Comparison of ENCODE assay signal across 1 cellular context in the genomic region with DNA sequence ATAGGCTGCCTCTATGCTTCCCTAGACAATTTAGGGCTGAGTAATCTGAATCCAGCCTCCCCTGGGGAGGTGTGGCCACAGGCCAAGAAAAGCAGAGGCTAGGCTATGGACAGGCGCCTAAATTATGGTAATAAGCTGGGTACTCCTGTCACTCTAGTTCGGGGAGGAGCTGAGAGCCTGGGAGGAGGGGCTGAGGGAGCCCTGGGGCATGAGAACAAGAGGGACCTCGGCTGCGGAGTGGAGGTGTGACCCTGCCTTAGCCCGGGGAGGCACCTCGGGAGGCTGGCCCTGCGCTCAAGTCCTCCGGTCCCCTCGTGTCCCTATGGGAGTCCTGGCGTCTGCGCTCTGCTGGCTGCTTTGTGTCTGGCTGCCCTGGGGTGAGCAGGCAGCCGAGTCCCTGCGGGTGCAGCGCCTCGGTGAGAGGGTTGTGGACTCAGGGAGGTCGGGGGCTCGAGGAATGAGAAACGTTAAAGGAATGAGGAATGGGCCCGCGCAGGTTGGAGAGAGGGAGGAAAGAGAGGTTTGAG.
TF ChIP-seq lines count a peak whose summit lies in the region.

A gene with protein sequence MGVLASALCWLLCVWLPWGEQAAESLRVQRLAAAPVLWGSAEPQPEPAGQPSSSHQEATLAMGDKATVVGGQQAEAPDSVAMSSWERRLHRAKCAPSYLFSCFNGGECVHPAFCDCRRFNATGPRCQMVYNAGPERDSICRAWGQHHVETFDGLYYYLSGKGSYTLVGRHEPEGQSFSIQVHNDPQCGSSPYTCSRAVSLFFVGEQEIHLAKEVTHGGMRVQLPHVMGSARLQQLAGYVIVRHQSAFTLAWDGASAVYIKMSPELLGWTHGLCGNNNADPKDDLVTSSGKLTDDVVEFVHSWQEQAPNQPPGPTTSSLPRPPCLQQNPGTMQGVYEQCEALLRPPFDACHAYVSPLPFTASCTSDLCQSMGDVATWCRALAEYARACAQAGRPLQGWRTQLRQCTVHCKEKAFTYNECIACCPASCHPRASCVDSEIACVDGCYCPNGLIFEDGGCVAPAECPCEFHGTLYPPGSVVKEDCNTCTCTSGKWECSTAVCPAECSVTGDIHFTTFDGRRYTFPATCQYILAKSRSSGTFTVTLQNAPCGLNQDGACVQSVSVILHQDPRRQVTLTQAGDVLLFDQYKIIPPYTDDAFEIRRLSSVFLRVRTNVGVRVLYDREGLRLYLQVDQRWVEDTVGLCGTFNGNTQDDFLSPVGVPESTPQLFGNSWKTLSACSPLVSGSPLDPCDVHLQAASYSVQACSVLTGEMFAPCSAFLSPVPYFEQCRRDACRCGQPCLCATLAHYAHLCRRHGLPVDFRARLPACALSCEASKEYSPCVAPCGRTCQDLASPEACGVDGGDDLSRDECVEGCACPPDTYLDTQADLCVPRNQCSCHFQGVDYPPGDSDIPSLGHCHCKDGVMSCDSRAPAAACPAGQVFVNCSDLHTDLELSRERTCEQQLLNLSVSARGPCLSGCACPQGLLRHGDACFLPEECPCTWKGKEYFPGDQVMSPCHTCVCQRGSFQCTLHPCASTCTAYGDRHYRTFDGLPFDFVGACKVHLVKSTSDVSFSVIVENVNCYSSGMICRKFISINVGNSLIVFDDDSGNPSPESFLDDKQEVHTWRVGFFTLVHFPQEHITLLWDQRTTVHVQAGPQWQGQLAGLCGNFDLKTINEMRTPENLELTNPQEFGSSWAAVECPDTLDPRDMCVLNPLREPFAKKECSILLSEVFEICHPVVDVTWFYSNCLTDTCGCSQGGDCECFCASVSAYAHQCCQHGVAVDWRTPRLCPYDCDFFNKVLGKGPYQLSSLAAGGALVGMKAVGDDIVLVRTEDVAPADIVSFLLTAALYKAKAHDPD (N-terminal part only) (plus strand): TSS at position 209 of the 527 bp plus-strand sequence. CDS start 114 bp downstream, at position 323.

TF ChIP-seq in HEK293, 187 proteins besides CTCF, POLR2A, EP300 and RAD21 (continued from another document and continues in another):
- TF ChIP-seq ZNF518A (tag by site-specific recombination; conservative IDR thresholded peaks at IDR 0.05; ENCODE audit: low read depth): no peak
- peak; percentile 56; the same call in 1 of the 2 replicates for TF ChIP-seq IKZF3 (tag by site-specific recombination; IDR thresholded peaks at IDR 0.05)
- peak; percentile 36 for TF ChIP-seq ZBTB17 (tag by site-specific recombination; IDR thresholded peaks at IDR 0.05)
- peak; percentile 69 for TF ChIP-seq ZNF777 (tag by site-specific recombination; IDR thresholded peaks at IDR 0.05; ENCODE audit: borderline replicate concordance)
- peak; percentile 84 for TF ChIP-seq GLIS1 (tag by site-specific recombination; IDR thresholded peaks at IDR 0.05)
- TF ChIP-seq ZBTB8A (tag by site-specific recombination; IDR thresholded peaks at IDR 0.05): peak; percentile 54
- 0 out of 2 replicates have a peak, but pooled peaks have one; percentile 40 for TF ChIP-seq KLF10 (tag by site-specific recombination; IDR thresholded peaks at IDR 0.05)
- no peak for TF ChIP-seq ZNF174 (tag by site-specific recombination; IDR thresholded peaks at IDR 0.05)
- TF ChIP-seq ZNF629 (tag by site-specific recombination; IDR thresholded peaks at IDR 0.05): peak; percentile 18; the same call in 1 of the 2 replicates
- TF ChIP-seq ZNF544 (tag by site-specific recombination; IDR thresholded peaks at IDR 0.05): no peak
- no peak for TF ChIP-seq ZNF76 (tag by site-specific recombination; IDR thresholded peaks at IDR 0.05; ENCODE audit: borderline replicate concordance, low read depth)
- TF ChIP-seq SP3 (tag by site-specific recombination; IDR thresholded peaks at IDR 0.05): peak; percentile 51
- TF ChIP-seq SP2 (tag by site-specific recombination; IDR thresholded peaks at IDR 0.05): peak; percentile 69
- TF ChIP-seq ZNF350 (tag by site-specific recombination; IDR thresholded peaks at IDR 0.05): no peak
- TF ChIP-seq ZNF639 (tag by site-specific recombination; IDR thresholded peaks at IDR 0.05): no peak
- TF ChIP-seq MYNN (tag by site-specific recombination; IDR thresholded peaks at IDR 0.05; ENCODE audit: borderline replicate concordance): no peak
- peak; percentile 23; the same call in 1 of the 2 replicates for TF ChIP-seq MZF1 (tag by site-specific recombination; IDR thresholded peaks at IDR 0.05; ENCODE audit: borderline replicate concordance)
- TF ChIP-seq ZIC2 (tag by site-specific recombination; IDR thresholded peaks at IDR 0.05): peak; percentile 93
- TF ChIP-seq HOXC10 (CRISPR knock-in tag; IDR thresholded peaks at IDR 0.05): no peak
- TF ChIP-seq ZNF335 (tag by site-specific recombination; conservative IDR thresholded peaks at IDR 0.05): peak; percentile 68
- no peak for TF ChIP-seq REST (tag by site-specific recombination; IDR thresholded peaks at IDR 0.05)
- no peak for TF ChIP-seq YY1 (tag by site-specific recombination; IDR thresholded peaks at IDR 0.05)
- TF ChIP-seq, protein P1, sequence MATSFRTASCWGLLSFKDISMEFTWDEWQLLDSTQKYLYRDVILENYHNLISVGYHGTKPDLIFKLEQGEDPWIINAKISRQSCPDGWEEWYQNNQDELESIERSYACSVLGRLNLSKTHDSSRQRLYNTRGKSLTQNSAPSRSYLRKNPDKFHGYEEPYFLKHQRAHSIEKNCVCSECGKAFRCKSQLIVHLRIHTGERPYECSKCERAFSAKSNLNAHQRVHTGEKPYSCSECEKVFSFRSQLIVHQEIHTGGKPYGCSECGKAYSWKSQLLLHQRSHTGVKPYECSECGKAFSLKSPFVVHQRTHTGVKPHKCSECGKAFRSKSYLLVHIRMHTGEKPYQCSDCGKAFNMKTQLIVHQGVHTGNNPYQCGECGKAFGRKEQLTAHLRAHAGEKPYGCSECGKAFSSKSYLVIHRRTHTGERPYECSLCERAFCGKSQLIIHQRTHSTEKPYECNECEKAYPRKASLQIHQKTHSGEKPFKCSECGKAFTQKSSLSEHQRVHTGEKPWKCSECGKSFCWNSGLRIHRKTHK (tag by site-specific recombination; IDR thresholded peaks at IDR 0.05): no peak
- TF ChIP-seq, protein P2, sequence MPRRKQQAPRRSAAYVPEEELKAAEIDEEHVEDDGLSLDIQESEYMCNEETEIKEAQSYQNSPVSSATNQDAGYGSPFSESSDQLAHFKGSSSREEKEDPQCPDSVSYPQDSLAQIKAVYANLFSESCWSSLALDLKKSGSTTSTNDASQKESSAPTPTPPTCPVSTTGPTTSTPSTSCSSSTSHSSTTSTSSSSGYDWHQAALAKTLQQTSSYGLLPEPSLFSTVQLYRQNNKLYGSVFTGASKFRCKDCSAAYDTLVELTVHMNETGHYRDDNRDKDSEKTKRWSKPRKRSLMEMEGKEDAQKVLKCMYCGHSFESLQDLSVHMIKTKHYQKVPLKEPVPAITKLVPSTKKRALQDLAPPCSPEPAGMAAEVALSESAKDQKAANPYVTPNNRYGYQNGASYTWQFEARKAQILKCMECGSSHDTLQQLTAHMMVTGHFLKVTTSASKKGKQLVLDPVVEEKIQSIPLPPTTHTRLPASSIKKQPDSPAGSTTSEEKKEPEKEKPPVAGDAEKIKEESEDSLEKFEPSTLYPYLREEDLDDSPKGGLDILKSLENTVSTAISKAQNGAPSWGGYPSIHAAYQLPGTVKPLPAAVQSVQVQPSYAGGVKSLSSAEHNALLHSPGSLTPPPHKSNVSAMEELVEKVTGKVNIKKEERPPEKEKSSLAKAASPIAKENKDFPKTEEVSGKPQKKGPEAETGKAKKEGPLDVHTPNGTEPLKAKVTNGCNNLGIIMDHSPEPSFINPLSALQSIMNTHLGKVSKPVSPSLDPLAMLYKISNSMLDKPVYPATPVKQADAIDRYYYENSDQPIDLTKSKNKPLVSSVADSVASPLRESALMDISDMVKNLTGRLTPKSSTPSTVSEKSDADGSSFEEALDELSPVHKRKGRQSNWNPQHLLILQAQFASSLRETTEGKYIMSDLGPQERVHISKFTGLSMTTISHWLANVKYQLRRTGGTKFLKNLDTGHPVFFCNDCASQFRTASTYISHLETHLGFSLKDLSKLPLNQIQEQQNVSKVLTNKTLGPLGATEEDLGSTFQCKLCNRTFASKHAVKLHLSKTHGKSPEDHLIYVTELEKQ (tag by site-specific recombination; IDR thresholded peaks at IDR 0.05; ENCODE audit: borderline replicate concordance): no peak
- no peak for TF ChIP-seq FEZF1 (tag by site-specific recombination; IDR thresholded peaks at IDR 0.05)
- no peak for TF ChIP-seq ZNF169 (tag by site-specific recombination; IDR thresholded peaks at IDR 0.05)
- TF ChIP-seq PRDM4 (tag by site-specific recombination; IDR thresholded peaks at IDR 0.05): no peak
- no peak for TF ChIP-seq ZNF530 (tag by site-specific recombination; IDR thresholded peaks at IDR 0.05; ENCODE audit: low read depth)
